ENCODE assay signal across 25 cellular contexts in the genomic region with DNA sequence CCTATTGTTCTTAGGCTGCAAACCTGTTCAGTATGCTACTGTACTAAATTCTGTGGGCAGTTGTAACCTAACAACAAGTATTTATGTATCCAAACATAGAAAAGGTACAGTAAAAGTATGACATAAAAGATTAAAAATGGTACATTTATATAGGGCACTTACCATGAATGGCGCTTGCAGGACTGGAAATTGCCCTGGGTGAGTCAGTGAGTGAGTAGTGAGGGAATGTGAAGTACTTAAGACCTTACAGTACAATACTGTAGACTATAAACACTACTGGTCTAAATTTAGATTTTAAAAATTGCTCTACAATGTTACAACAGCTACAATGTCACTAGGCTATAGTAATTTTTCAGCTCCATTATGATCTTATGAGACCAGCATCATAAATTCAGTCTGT.
DNase-seq lines count a peak whose midpoint lies in the region; ATAC-seq and TF ChIP-seq lines count a peak whose summit lies in the region.
"Had no signal": no experiment of that assay in that cellular context is flagged by ENCODE, and none has a peak within 500 bp of the region (broad histone marks: within the 10 kb centered on the region; RNA-seq: fewer than 3 reads in every experiment).

No MANE protein-coding gene starts in this region.

- no peak for ATAC-seq in HG02759 (IDR thresholded peaks at IDR 0.05; ENCODE audit: unreplicated experiment)
- ATAC-seq: left lobe of liver; stimulated activated effector memory CD8-positive, alpha-beta T cell treated with anti-CD3 and anti-CD28 coated beads, Interleukin-12 subunit alpha, Interleukin-12 subunit beta, amount 100 ng/mL, for 72 hours had no signal

- intact Hi-C loops in uterus (cut with DNase I; ENCODE audit: low total_unique reads), result no loop called here

- no peak overlapping the region for H3K4me3 ChIP-seq in astrocyte of the spinal cord (ENCODE audit: low read depth, low read length)
- H3K4me3 ChIP-seq in foreskin fibroblast (ENCODE audit: low read depth in 1 of 2, low read length in 2 of 2), result no peak overlapping the region
- no peak overlapping the region for H3K4me3 ChIP-seq in uterus
- H3K4me3 ChIP-seq: colonic mucosa, right atrium auricular region, thoracic aorta had no signal

- no peaks in the 10 kb centered on the region for H3K36me3 ChIP-seq in uterus
- H3K36me3 ChIP-seq: colonic mucosa, neutrophil, right atrium auricular region, thoracic aorta, WERI-Rb-1 had no signal

- no peaks in the 10 kb centered on the region for H3K9me3 ChIP-seq in uterus
- H3K9me3 ChIP-seq: colonic mucosa, neutrophil, right atrium auricular region, thoracic aorta had no signal

- no peaks in the 10 kb centered on the region for H3K27me3 ChIP-seq in uterus
- H3K27me3 ChIP-seq: colonic mucosa, neutrophil, right atrium auricular region had no signal

- no peak for TF ChIP-seq POLR2A in uterus (IDR thresholded peaks at IDR 0.05)

- TF ChIP-seq CTCF in astrocyte of the spinal cord (IDR thresholded peaks at IDR 0.05; ENCODE audit: low read depth, low read length) (no peak), foreskin fibroblast (IDR thresholded peaks at IDR 0.05; ENCODE audit: low read depth, low read length) (no peak), uterus (IDR thresholded peaks at IDR 0.05) (no peak)

- in situ Hi-C loops in astrocyte of the spinal cord (cut with HindIII; ENCODE audit: low sequenced_read_pairs), result no loop called here

- no peaks in the 10 kb centered on the region for H3K4me1 ChIP-seq in uterus
- H3K4me1 ChIP-seq: colonic mucosa, right atrium auricular region had no signal

- H3K27ac ChIP-seq in uterus, result no peak overlapping the region
- H3K27ac ChIP-seq: colonic mucosa, KMS-11, neutrophil, right atrium auricular region, thoracic aorta, WERI-Rb-1 had no signal

- DNase-seq in A172 (ENCODE audit: low spot score) (peak; percentile 40), HCEC 1CT (peak; percentile 83), astrocyte of the spinal cord (ENCODE audit: low read depth, low spot score) (peak; percentile 69), foreskin fibroblast (peak; percentile 62 to 65), uterus (no peak), nucleus accumbens (lab: John Stamatoyannopoulos, UW) (no peak)
- no peak for DNase-seq in stimulated activated CD4-positive, alpha-beta T cell treated with anti-CD3 and anti-CD28 coated beads, Interleukin-4, amount 100 ng/mL, for 4 hours
- DNase-seq: ACHN; activated CD4-positive, alpha-beta T cell treated with anti-CD3 and anti-CD28 coated beads, Interleukin-2, amount 50 U/mL, for 48 hours; activated T-cell treated with anti-CD3 and anti-CD28 coated beads for 4 hours; anterior cingulate cortex; CD4-positive, CD25-positive, alpha-beta regulatory T cell; colonic mucosa; glutamatergic neuron; NCI-H1048; NCI-H2081; NCI-H524; WERI-Rb-1 had no signal

Comparison
In these comparisons a context has a peak if more than half of its experiments do, and no peak if none do; other contexts are left out.
1. DNase-seq: peak in A172 (single experiment), HCEC 1CT (single experiment), astrocyte of the spinal cord (single experiment) and foreskin fibroblast (2 of 2); none in stimulated activated CD4-positive, alpha-beta T cell treated with anti-CD3 and anti-CD28 coated beads, Interleukin-4, amount 100 ng/mL, for 4 hours (0 of 2), uterus (0 of 2) and nucleus accumbens (0 of 56).